15 cellular contexts compared by ENCODE assay signal in the genomic region with DNA sequence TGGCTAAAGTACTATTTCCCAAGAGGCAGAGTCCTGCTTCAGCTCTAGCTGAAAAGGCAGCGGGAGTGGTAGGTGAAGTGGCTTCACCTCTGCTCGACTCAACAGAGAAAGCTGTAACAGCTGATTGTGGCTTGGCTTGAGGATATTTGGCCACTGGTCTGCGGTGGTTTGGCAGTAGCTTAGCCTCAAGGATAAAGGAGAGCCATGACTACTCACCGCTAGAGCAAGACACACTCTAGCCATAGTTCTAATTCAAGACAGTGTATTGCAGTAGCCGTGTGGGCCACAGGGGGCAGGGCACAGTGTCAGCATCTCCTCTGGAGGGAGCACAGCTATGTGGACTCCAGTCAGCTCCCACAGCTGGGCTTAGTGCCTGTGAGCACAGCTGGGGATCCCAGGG. TPM values are rescaled to one million over a fixed set of nuclear protein-coding genes. Genes with fewer than 3 reads are reported as not detected.
DNase-seq lines count a peak whose midpoint lies in the region; ATAC-seq and TF ChIP-seq lines count a peak whose summit lies in the region.
"Had no signal": no experiment of that assay in that cellular context is flagged by ENCODE, and none has a peak within 500 bp of the region (broad histone marks: within the 10 kb centered on the region; RNA-seq: fewer than 3 reads in every experiment).

No MANE protein-coding gene starts in this region.

- no peak overlapping the region for H3K4me3 ChIP-seq in AG09309 (ENCODE audit: control insufficient read depth, low read depth, low read length)
- no peak overlapping the region for H3K4me3 ChIP-seq in GM23338
- H3K4me3 ChIP-seq in neuronal stem cell (ENCODE audit: low read length in 2 of 2): no peak overlapping the region
- H3K4me3 ChIP-seq: thyroid gland had no signal

- peaks cover 32% of the 10 kb centered on the region for H3K9me3 Mint-ChIP-seq in GM23338

- peak; percentile 91 for ATAC-seq in GM23338
- ATAC-seq: CD8-positive, alpha-beta T cell had no signal

- H3K9ac ChIP-seq in neuronal stem cell (ENCODE audit: low read depth, low read length, poor library complexity): no peak overlapping the region

- WGBS in neuronal stem cell (ENCODE audit: extremely low coverage in 2 of 2, insufficient read length in 2 of 2, insufficient replicate concordance in 1 of 2), 2 donors: no CpG with 5 or more reads among the region's 5 CpGs

- no peak overlapping the region for H3K23ac ChIP-seq in neuronal stem cell (ENCODE audit: low read depth, low read length, poor library complexity)

- TF ChIP-seq CTCF in AG09309 (IDR thresholded peaks at IDR 0.05; ENCODE audit: control insufficient read depth, insufficient read depth, low read depth, low read length, missing control alignments): peak; percentile 34
- TF ChIP-seq CTCF in GM23338 (conservative IDR thresholded peaks at IDR 0.05; ENCODE audit: low read depth in 2 of 2): peak; percentile 39 to 57; a peak in 3 of 4 replicates

- H2AK5ac ChIP-seq in neuronal stem cell (ENCODE audit: low read depth, low read length): no peak overlapping the region

- H2BK15ac ChIP-seq in neuronal stem cell (ENCODE audit: low read length): no peak overlapping the region

- H3K27me3 ChIP-seq in GM23338 (ENCODE audit: insufficient read depth) (no peaks in the 10 kb centered on the region), neuronal stem cell (ENCODE audit: control insufficient read depth in 3 of 3, insufficient read depth in 3 of 3, low read depth in 1 of 3, low read length in 3 of 3) (peaks cover 0 to 2% (median 0%) of the 10 kb centered on the region in 3 experiments)
- H3K27me3 ChIP-seq: thyroid gland had no signal

- no peaks in the 10 kb centered on the region for H3K79me2 ChIP-seq in GM23338 (replicated peaks; ENCODE audit: insufficient read depth)

- H3K4me3 Mint-ChIP-seq in GM23338: no peak overlapping the region
- H3K4me3 Mint-ChIP-seq: CD8-positive, alpha-beta T cell; dendritic cell treated with granulocyte-macrophage colony-stimulating factor and Interleukin-4, amounts not matched to agents 40 ng/mL and 50 ng/mL, for 4 days had no signal

- H2AFZ ChIP-seq in GM23338: no peak overlapping the region
- no peak overlapping the region for H2AFZ ChIP-seq in neuronal stem cell (ENCODE audit: low read length)

- H2BK12ac ChIP-seq in neuronal stem cell (ENCODE audit: low read length): no peak overlapping the region

- no peak overlapping the region for H4K91ac ChIP-seq in neuronal stem cell (ENCODE audit: low read depth, low read length, poor library complexity)

- no peak overlapping the region for H3K27ac Mint-ChIP-seq in GM23338
- H3K27ac Mint-ChIP-seq: CD8-positive, alpha-beta T cell; dendritic cell treated with granulocyte-macrophage colony-stimulating factor and Interleukin-4, amounts not matched to agents 40 ng/mL and 50 ng/mL, for 4 days had no signal

- no peak overlapping the region for H3K18ac ChIP-seq in neuronal stem cell (ENCODE audit: low read length)

- H3K9me2 ChIP-seq in GM23338 (ENCODE audit: insufficient read depth): peaks cover 4% of the 10 kb centered on the region; the same call in 1 of the 2 replicates

- H3K27me3 Mint-ChIP-seq in GM23338 (ENCODE audit: insufficient read depth, low read depth, poor library complexity): peaks cover 4% of the 10 kb centered on the region
- H3K27me3 Mint-ChIP-seq: dendritic cell treated with granulocyte-macrophage colony-stimulating factor and Interleukin-4, amounts not matched to agents 40 ng/mL and 50 ng/mL, for 4 days had no signal

- no peaks in the 10 kb centered on the region for H3F3A ChIP-seq in GM23338 (replicated peaks; ENCODE audit: low read depth)

- no peak overlapping the region for H4K8ac ChIP-seq in neuronal stem cell (ENCODE audit: low read depth, low read length)

- H3K4ac ChIP-seq in neuronal stem cell (ENCODE audit: low read length): no peak overlapping the region

- peaks cover 0 to 4% of the 10 kb centered on the region in 2 donors for H3K9me3 ChIP-seq in neuronal stem cell (replicated peaks in 1 of 2; ENCODE audit: control insufficient read depth in 2 of 2, insufficient read depth in 1 of 2, low read depth in 1 of 2, low read length in 2 of 2)
- H3K9me3 ChIP-seq: thyroid gland had no signal

- H3K4me1 Mint-ChIP-seq in GM23338: no peaks in the 10 kb centered on the region

- no peaks in the 10 kb centered on the region for H4K20me1 ChIP-seq in GM23338 (replicated peaks; ENCODE audit: insufficient read depth)

- H3K36me3 ChIP-seq in GM23338 (ENCODE audit: insufficient read depth): peaks cover 5% of the 10 kb centered on the region
- no peaks in the 10 kb centered on the region for H3K36me3 ChIP-seq in neuronal stem cell (replicated peaks in 1 of 2; ENCODE audit: control insufficient read depth in 2 of 2, insufficient read depth in 2 of 2, low read length in 2 of 2)
- H3K36me3 ChIP-seq: thyroid gland had no signal

- no peaks in the 10 kb centered on the region for H3K79me1 ChIP-seq in neuronal stem cell (ENCODE audit: low read depth, low read length)

- H3K14ac ChIP-seq in neuronal stem cell (ENCODE audit: low read length): no peak overlapping the region

- H3K27ac ChIP-seq in GM23338 (ENCODE audit: low read depth) (no peak overlapping the region), neuronal stem cell (replicated peaks; ENCODE audit: low read length) (no peak overlapping the region)
- H3K27ac ChIP-seq: thyroid gland had no signal

- H3K4me2 ChIP-seq in GM23338: no peak overlapping the region
- H3K4me2 ChIP-seq in neuronal stem cell (ENCODE audit: insufficient read depth, low read length, poor library complexity, severe bottlenecking): no peak overlapping the region

- H3K4me1 ChIP-seq in GM23338 (ENCODE audit: insufficient read depth) (no peaks in the 10 kb centered on the region), neuronal stem cell (ENCODE audit: control insufficient read depth in 2 of 2, insufficient read depth in 1 of 2, low read depth in 1 of 2, low read length in 2 of 2) (no peaks in the 10 kb centered on the region)
- H3K4me1 ChIP-seq: thyroid gland had no signal

- H2BK5ac ChIP-seq in neuronal stem cell (ENCODE audit: low read length): no peak overlapping the region

- no peak overlapping the region for H2BK120ac ChIP-seq in neuronal stem cell (ENCODE audit: low read depth, low read length)

- peaks cover 10% of the 10 kb centered on the region for H3K36me3 Mint-ChIP-seq in GM23338 (ENCODE audit: low read depth)

- DNase-seq in AG09309 (ENCODE audit: low read depth) (no peak), GM23338 (ENCODE audit: low spot score) (peak; percentile 49), SK-N-DZ (ENCODE audit: low spot score) (peak; percentile 42), iPS-NIHi7 (ENCODE audit: extremely low spot score) (peak; percentile 28), T-helper 1 cell (no peak), neuronal stem cell (ENCODE audit: low spot score) (no peak), amygdala (lab: John Stamatoyannopoulos, UW) (no peak)
- DNase-seq in stimulated activated CD4-positive, alpha-beta T cell treated with anti-CD3 and anti-CD28 coated beads, Interleukin-4, amount 100 ng/mL, for 1 hour: no peak
- DNase-seq: activated effector memory CD4-positive, alpha-beta T cell treated with anti-CD3 and anti-CD28 coated beads, Interleukin-2, amount 50 U/mL, for 16 hours; CD8-positive, alpha-beta T cell; head of caudate nucleus; NCI-H1930; right cardiac atrium; thyroid gland had no signal

TF ChIP-seq in GM23338, 12 proteins besides CTCF, POLR2A, EP300 and RAD21 (continues in another document):
- TF ChIP-seq NANOG (IDR thresholded peaks at IDR 0.05; ENCODE audit: borderline replicate concordance): no peak
- no peak for TF ChIP-seq JUNB (IDR thresholded peaks at IDR 0.05; ENCODE audit: unreplicated experiment)
- TF ChIP-seq STAT1 (IDR thresholded peaks at IDR 0.05; ENCODE audit: unreplicated experiment): no peak
- TF ChIP-seq EZH2phosphoT487 (IDR thresholded peaks at IDR 0.05; ENCODE audit: unreplicated experiment): no peak
- TF ChIP-seq ZNF114 (CRISPR knock-in tag; IDR thresholded peaks at IDR 0.05): no peak
- no peak for TF ChIP-seq CREB1 (CRISPR knock-in tag; IDR thresholded peaks at IDR 0.05; ENCODE audit: low read depth)
- no peak for TF ChIP-seq POLR2AphosphoS5 (IDR thresholded peaks at IDR 0.05; ENCODE audit: low read depth)
- no peak for TF ChIP-seq ZNF331 (CRISPR knock-in tag; IDR thresholded peaks at IDR 0.05; ENCODE audit: low read depth)
- TF ChIP-seq, protein P1, sequence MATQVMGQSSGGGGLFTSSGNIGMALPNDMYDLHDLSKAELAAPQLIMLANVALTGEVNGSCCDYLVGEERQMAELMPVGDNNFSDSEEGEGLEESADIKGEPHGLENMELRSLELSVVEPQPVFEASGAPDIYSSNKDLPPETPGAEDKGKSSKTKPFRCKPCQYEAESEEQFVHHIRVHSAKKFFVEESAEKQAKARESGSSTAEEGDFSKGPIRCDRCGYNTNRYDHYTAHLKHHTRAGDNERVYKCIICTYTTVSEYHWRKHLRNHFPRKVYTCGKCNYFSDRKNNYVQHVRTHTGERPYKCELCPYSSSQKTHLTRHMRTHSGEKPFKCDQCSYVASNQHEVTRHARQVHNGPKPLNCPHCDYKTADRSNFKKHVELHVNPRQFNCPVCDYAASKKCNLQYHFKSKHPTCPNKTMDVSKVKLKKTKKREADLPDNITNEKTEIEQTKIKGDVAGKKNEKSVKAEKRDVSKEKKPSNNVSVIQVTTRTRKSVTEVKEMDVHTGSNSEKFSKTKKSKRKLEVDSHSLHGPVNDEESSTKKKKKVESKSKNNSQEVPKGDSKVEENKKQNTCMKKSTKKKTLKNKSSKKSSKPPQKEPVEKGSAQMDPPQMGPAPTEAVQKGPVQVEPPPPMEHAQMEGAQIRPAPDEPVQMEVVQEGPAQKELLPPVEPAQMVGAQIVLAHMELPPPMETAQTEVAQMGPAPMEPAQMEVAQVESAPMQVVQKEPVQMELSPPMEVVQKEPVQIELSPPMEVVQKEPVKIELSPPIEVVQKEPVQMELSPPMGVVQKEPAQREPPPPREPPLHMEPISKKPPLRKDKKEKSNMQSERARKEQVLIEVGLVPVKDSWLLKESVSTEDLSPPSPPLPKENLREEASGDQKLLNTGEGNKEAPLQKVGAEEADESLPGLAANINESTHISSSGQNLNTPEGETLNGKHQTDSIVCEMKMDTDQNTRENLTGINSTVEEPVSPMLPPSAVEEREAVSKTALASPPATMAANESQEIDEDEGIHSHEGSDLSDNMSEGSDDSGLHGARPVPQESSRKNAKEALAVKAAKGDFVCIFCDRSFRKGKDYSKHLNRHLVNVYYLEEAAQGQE (IDR thresholded peaks at IDR 0.05; ENCODE audit: unreplicated experiment): no peak

RNA-seq across cellular contexts. Expression of a gene that starts 23.5 kb away (rescaled TPM):
- total RNA-seq in GM23338 (2014; rRNA removed; shearing (Covaris generic)): 0.35 and 1.7 TPM in 2 replicates
- polyA plus RNA-seq in GM23338 (2016; fragmentation: Nextera tagmentation; extraction: Ambion mirVana): 0.26 and 0.74 TPM in 2 replicates
- polyA plus RNA-seq in SK-N-DZ (2014; cell fraction: cytosol; rRNA removed): 0.03 and 0.08 TPM in 2 replicates
- 0.05 and 0.32 TPM in 2 replicates for polyA plus RNA-seq in SK-N-DZ (2014; cell fraction: nucleus; rRNA removed)
- 0.24 TPM for polyA plus RNA-seq in neuronal stem cell (2013, experiment 1 of 2)
- 0.18 TPM for polyA plus RNA-seq in neuronal stem cell (2013, experiment 2 of 2)

Comparison
In these comparisons a context has a peak if more than half of its experiments do, and no peak if none do; other contexts are left out.
1. DNase-seq: peak in GM23338 (single experiment), SK-N-DZ (single experiment) and iPS-NIHi7 (single experiment); none in AG09309 (single experiment), T-helper 1 cell (0 of 5), neuronal stem cell (single experiment), stimulated activated CD4-positive, alpha-beta T cell treated with anti-CD3 and anti-CD28 coated beads, Interleukin-4, amount 100 ng/mL, for 1 hour (single experiment) and amygdala (0 of 56).